In genomic region chr17:82022310-82022980, GRCh38 we compare ENCODE assay signal across 8 cellular contexts. TPM values are rescaled to one million over a fixed set of nuclear protein-coding genes. Genes with fewer than 3 reads are reported as not detected.
DNase-seq lines count a peak whose midpoint lies in the region; ATAC-seq and TF ChIP-seq lines count a peak whose summit lies in the region.

CENPX (minus strand) TSS chr17:82022878; CDS start chr17:82022861, 17 bp downstream.

- intact Hi-C loops in adrenal gland (cut with DNase I), result loop anchor here in 1 of 2 donors (10.0 kb wide), 1 partner anchor 272 kb away; no protein-coding TSS in a partner anchor

- no peaks in the 10 kb centered on the region for H3K36me3 Mint-ChIP-seq in immature natural killer cell

- peak within 1 kb of the TSS; percentile 80 to 83 for H3K9ac ChIP-seq in stomach smooth muscle (ENCODE audit: low read length in 2 of 2)

- peak within 1 kb of the TSS; percentile 82 to 87 (median 83) for H3K4me3 Mint-ChIP-seq in immature natural killer cell

- 1 to 10% (median 2%) methylated on average over 4 to 64 of the region's 64 CpGs for WGBS in adrenal gland, 4 donors

- H3K36me3 ChIP-seq in adrenal gland (replicated peaks in 1 of 2) (no peaks in the 10 kb centered on the region), stomach smooth muscle (ENCODE audit: control insufficient read depth in 2 of 2, insufficient read depth in 2 of 2, low read length in 2 of 2) (peaks cover 3 to 5% of the 10 kb centered on the region in 2 donors)

- no peaks in the 10 kb centered on the region for H3K9me3 Mint-ChIP-seq in immature natural killer cell

- TF ChIP-seq CTCF in adrenal gland (IDR thresholded peaks at IDR 0.05), result no peak

- ATAC-seq in HG03565 (IDR thresholded peaks at IDR 0.05; ENCODE audit: unreplicated experiment), result peak; percentile 9

- peaks cover 15 to 20% of the 10 kb centered on the region in 2 donors for H3K4me1 Mint-ChIP-seq in immature natural killer cell

- peak within 1 kb of the TSS in 2 of 5 donors; percentile 34 to 86 for H3K27ac ChIP-seq in adrenal gland
- H3K27ac ChIP-seq in stomach smooth muscle (ENCODE audit: low read length), result no peak within 1 kb of the TSS

- H3K4me3 ChIP-seq in adrenal gland (peak within 1 kb of the TSS; percentile 37 to 81 (median 46)), stomach smooth muscle (ENCODE audit: low read length in 2 of 2) (peak within 1 kb of the TSS; percentile 76 to 85)

- no peaks in the 10 kb centered on the region for H3K9me3 ChIP-seq in adrenal gland (replicated peaks in 1 of 3)
- no peaks in the 10 kb centered on the region for H3K9me3 ChIP-seq in stomach smooth muscle (ENCODE audit: control insufficient read depth in 2 of 2, low read length in 2 of 2)

- H3K4me1 ChIP-seq in adrenal gland (replicated peaks in 1 of 2), result peaks cover 21 to 27% of the 10 kb centered on the region in 2 donors
- peaks cover 37% of the 10 kb centered on the region for H3K4me1 ChIP-seq in stomach smooth muscle (ENCODE audit: control insufficient read depth, insufficient read depth, low read length)

- H3K27ac Mint-ChIP-seq in immature natural killer cell, result peak within 1 kb of the TSS; percentile 30 to 85 (median 68)

- no peaks in the 10 kb centered on the region for H3K27me3 ChIP-seq in adrenal gland
- H3K27me3 ChIP-seq in stomach smooth muscle (ENCODE audit: control insufficient read depth in 1 of 2, insufficient read depth in 2 of 2, low read length in 2 of 2), result no peaks in the 10 kb centered on the region

- peak; percentile 36 to 62 for TF ChIP-seq POLR2A in adrenal gland (IDR thresholded peaks at IDR 0.05)

- DNase-seq in Daoy (ENCODE audit: low read depth), result peak; percentile 42
- peak in 1 of 7 donors; percentile 67 for DNase-seq in adrenal gland
- no peak for DNase-seq in immature natural killer cell
- no peak for DNase-seq in superior temporal gyrus (ENCODE audit: extremely low spot score)
- no peak for DNase-seq in stimulated activated CD4-positive, alpha-beta T cell treated with anti-CD3 and anti-CD28 coated beads, Interleukin-4, amount 100 ng/mL, for 4 hours
- no peak for DNase-seq in NOMO-1 treated with dmso at 0.1 percent for 144 hours (lab: John Stamatoyannopoulos, UW; ENCODE audit: unreplicated experiment)

- H3K27me3 Mint-ChIP-seq in immature natural killer cell (ENCODE audit: low read depth in 3 of 3), result peaks cover 0 to 6% (median 5%) of the 10 kb centered on the region in 3 donors

RNA-seq across cellular contexts. Expression of gene CENPX, which starts in this region (rescaled TPM):
- total RNA-seq in Daoy (2014; rRNA removed; shearing (Covaris generic)), result 88.1 and 116 TPM in 2 replicates
- 10 to 100 TPM; 24.3 to 75.9 (median 41.0) TPM for total RNA-seq in adrenal gland
- 10 to 100 TPM; 11.2 to 70.9 (median 58.3) TPM for polyA plus RNA-seq in adrenal gland
- 100 to 1,000 TPM in 2 of 3 donors, 10 to 100 TPM in 1; 70.0 to 104 (median 100) TPM for polyA plus RNA-seq in immature natural killer cell
